Comparison of ENCODE assay signal across 8 cellular contexts in genomic region chr14:89618309-89618708, GRCh38.
A peak's percentile ranks its signal among the peaks of the same experiment; 100 is the strongest.
DNase-seq lines count a peak whose midpoint lies in the region; ATAC-seq lines count a peak whose summit lies in the region.

No MANE protein-coding gene starts in this region.

- peak overlapping the region; percentile 90 to 93 for H3K27ac Mint-ChIP-seq in natural killer cell treated with Interleukin-12 subunit alpha and Interleukin-12 subunit beta and Interleukin-15 and Interleukin-18, amount 100 ng/mL, for 72 hours

- H3K9me3 Mint-ChIP-seq in natural killer cell treated with Interleukin-12 subunit alpha and Interleukin-12 subunit beta and Interleukin-15 and Interleukin-18, amount 100 ng/mL, for 72 hours = no peaks in the 10 kb centered on the region

- H3K27ac ChIP-seq in SK-N-MC = peak overlapping the region; percentile 21; the same call in 1 of the 2 replicates

- no peaks in the 10 kb centered on the region for H3K36me3 ChIP-seq in SK-N-MC (ENCODE audit: insufficient read depth, low read length)

- H3K36me3 Mint-ChIP-seq in natural killer cell treated with Interleukin-12 subunit alpha and Interleukin-12 subunit beta and Interleukin-15 and Interleukin-18, amount 100 ng/mL, for 72 hours = peaks cover 4% of the 10 kb centered on the region

- peak; percentile 11 to 30 for DNase-seq in NCI-H2081 (lab: John Stamatoyannopoulos, UW)
- DNase-seq in NCI-H2081 treated with DMSO at 0.1 percent for 48 hours (lab: John Stamatoyannopoulos, UW) = no peak
- no peak for DNase-seq in SK-N-MC (ENCODE audit: low read depth, low spot score)
- DNase-seq in fibroblast of gingiva (ENCODE audit: low read depth) = peak; percentile 43
- no peak for DNase-seq in natural killer cell treated with Interleukin-12 subunit alpha and Interleukin-12 subunit beta and Interleukin-15 and Interleukin-18, amount 100 ng/mL, for 72 hours (ENCODE audit: low spot score)
- no peak for DNase-seq in NCI-H146 (lab: John Stamatoyannopoulos, UW)

- peak overlapping the region; percentile 84 for H3K9ac ChIP-seq in SK-N-MC (ENCODE audit: insufficient read length)

- peak in 1 of 2 donors; percentile 21 for ATAC-seq in natural killer cell treated with Interleukin-12 subunit alpha and Interleukin-12 subunit beta and Interleukin-15 and Interleukin-18, amount 100 ng/mL, for 72 hours
- no peak for ATAC-seq in activated CD4-positive, CD25-positive, alpha-beta regulatory T cell treated with anti-CD3 and anti-CD28 coated beads, Interleukin-2, amount 50 U/mL, for 24 hours
- ATAC-seq in GM19397 (IDR thresholded peaks at IDR 0.05; ENCODE audit: unreplicated experiment) = no peak

- peaks cover 66 to 75% of the 10 kb centered on the region in 2 donors for H3K4me1 Mint-ChIP-seq in natural killer cell treated with Interleukin-12 subunit alpha and Interleukin-12 subunit beta and Interleukin-15 and Interleukin-18, amount 100 ng/mL, for 72 hours (ENCODE audit: low read depth in 2 of 2)

- H3K4me3 ChIP-seq in SK-N-MC = peak overlapping the region; percentile 88

- H3K9me3 ChIP-seq in SK-N-MC (ENCODE audit: low read depth, low read length) = no peaks in the 10 kb centered on the region

- no peaks in the 10 kb centered on the region for H3K27me3 Mint-ChIP-seq in natural killer cell treated with Interleukin-12 subunit alpha and Interleukin-12 subunit beta and Interleukin-15 and Interleukin-18, amount 100 ng/mL, for 72 hours

- peak overlapping the region; percentile 90 for H3K4me3 Mint-ChIP-seq in natural killer cell treated with Interleukin-12 subunit alpha and Interleukin-12 subunit beta and Interleukin-15 and Interleukin-18, amount 100 ng/mL, for 72 hours

Comparison
In these comparisons a context has a peak if more than half of its experiments do, and no peak if none do; other contexts are left out.
1. DNase-seq: peak in NCI-H2081 (2 of 2) and fibroblast of gingiva (single experiment); none in NCI-H2081 treated with DMSO at 0.1 percent for 48 hours (single experiment), SK-N-MC (single experiment), natural killer cell treated with Interleukin-12 subunit alpha and Interleukin-12 subunit beta and Interleukin-15 and Interleukin-18, amount 100 ng/mL, for 72 hours (single experiment) and NCI-H146 (single experiment).